In the genomic region with DNA sequence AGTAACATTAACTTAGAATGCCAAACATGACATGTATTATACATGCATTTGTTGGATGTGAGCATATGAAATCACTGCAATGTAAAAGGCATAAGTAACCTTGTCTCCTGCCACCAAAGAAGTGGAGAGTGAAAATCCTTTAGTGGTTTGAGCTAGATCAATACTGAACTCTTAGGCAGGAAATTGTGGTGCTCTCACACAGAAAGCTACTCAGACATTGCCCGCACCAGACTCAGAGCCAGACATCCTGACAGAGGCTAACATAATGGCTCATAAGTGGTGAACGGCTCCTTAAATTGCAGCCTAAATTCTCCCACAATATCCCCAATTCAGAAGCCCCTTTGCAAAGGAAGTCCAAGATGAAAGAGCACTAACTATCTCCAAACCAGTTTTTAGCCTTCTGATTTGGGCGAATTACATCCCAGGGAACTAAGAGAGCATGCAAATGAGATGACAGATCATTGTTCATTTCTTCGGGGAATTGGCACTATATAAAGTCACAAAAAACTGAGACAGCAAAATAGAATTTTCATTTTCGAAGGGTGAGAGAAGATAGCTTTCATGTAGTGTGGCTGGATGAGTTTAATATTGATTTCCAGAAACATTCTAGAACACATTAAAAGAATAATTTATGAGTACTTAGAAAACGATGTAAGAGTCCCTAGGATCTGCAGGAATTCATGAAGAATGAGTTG, we compare ENCODE assay signal across 12 cellular contexts.
DNase-seq lines count a peak whose midpoint lies in the region; ATAC-seq, FAIRE-seq and TF ChIP-seq lines count a peak whose summit lies in the region.
"Had no signal": no experiment of that assay in that cellular context is flagged by ENCODE, and none has a peak within 500 bp of the region (broad histone marks: within the 10 kb centered on the region; RNA-seq: fewer than 3 reads in every experiment).

No MANE protein-coding gene starts in this region.

- no peak overlapping the region for H3K27ac Mint-ChIP-seq in activated CD4-positive, alpha-beta memory T cell treated with anti-CD3 and anti-CD28 coated beads, Interleukin-2, amount 10 ng/mL, durations not matched to agents 7 days and 5 days
- no peak overlapping the region for H3K27ac Mint-ChIP-seq in stimulated activated naive CD8-positive, alpha-beta T cell treated with anti-CD3 and anti-CD28 coated beads, Interleukin-15, amount 100 ng/mL, for 72 hours

- no peaks in the 10 kb centered on the region for H3K9me3 ChIP-seq in kidney (ENCODE audit: control insufficient read depth in 1 of 2, low read length in 2 of 2)

- H3K9me3 Mint-ChIP-seq in activated CD4-positive, alpha-beta memory T cell treated with anti-CD3 and anti-CD28 coated beads, Interleukin-2, amount 10 ng/mL, durations not matched to agents 7 days and 5 days: no peaks in the 10 kb centered on the region
- no peaks in the 10 kb centered on the region for H3K9me3 Mint-ChIP-seq in stimulated activated naive CD8-positive, alpha-beta T cell treated with anti-CD3 and anti-CD28 coated beads, Interleukin-15, amount 100 ng/mL, for 72 hours

- no peak overlapping the region for H3K27ac ChIP-seq in kidney (ENCODE audit: low read depth in 2 of 2, low read length in 2 of 2)
- H3K27ac ChIP-seq: skin epidermis had no signal

- no peak for FAIRE-seq in kidney (lab: Jason Lieb, UNC)

- no peak overlapping the region for H3K9ac ChIP-seq in kidney (ENCODE audit: low read length in 2 of 2)

- no peaks in the 10 kb centered on the region for H3K36me3 Mint-ChIP-seq in activated CD4-positive, alpha-beta memory T cell treated with anti-CD3 and anti-CD28 coated beads, Interleukin-2, amount 10 ng/mL, durations not matched to agents 7 days and 5 days (ENCODE audit: low read depth)

- peak; percentile 80 for ATAC-seq in HG03196 (IDR thresholded peaks at IDR 0.05; ENCODE audit: unreplicated experiment)
- peak; percentile 99 for ATAC-seq in stimulated activated naive CD8-positive, alpha-beta T cell treated with anti-CD3 and anti-CD28 coated beads, Interleukin-15, amount 100 ng/mL, for 72 hours

- H3K4me1 Mint-ChIP-seq in activated CD4-positive, alpha-beta memory T cell treated with anti-CD3 and anti-CD28 coated beads, Interleukin-2, amount 10 ng/mL, durations not matched to agents 7 days and 5 days: peaks cover 19% of the 10 kb centered on the region
- peaks cover 18% of the 10 kb centered on the region for H3K4me1 Mint-ChIP-seq in stimulated activated naive CD8-positive, alpha-beta T cell treated with anti-CD3 and anti-CD28 coated beads, Interleukin-15, amount 100 ng/mL, for 72 hours

- H3K4me1 ChIP-seq in kidney (ENCODE audit: control insufficient read depth in 1 of 2, insufficient read depth in 1 of 2, low read depth in 1 of 2, low read length in 2 of 2): no peaks in the 10 kb centered on the region

- DNase-seq in activated naive CD4-positive, alpha-beta T cell treated with Interleukin-2 at 50 U/mL for 16 hours: peak; percentile 9
- no peak for DNase-seq in activated naive CD4-positive, alpha-beta T cell treated with anti-CD3 and anti-CD28 coated beads, Interleukin-2, amount 50 U/mL, for 16 hours
- DNase-seq in activated CD4-positive, alpha-beta memory T cell treated with anti-CD3 and anti-CD28 coated beads, Interleukin-2, amount 10 ng/mL, durations not matched to agents 7 days and 5 days: peak; percentile 37
- DNase-seq in stimulated activated naive CD8-positive, alpha-beta T cell treated with anti-CD3 and anti-CD28 coated beads, Interleukin-15, amount 100 ng/mL, for 72 hours: peak in 1 of 2 donors; percentile 37
- DNase-seq in kidney (no peak), kidney tubule cell (ENCODE audit: low spot score) (no peak), GM19238 (ENCODE audit: insufficient read length, low spot score) (no peak)
- DNase-seq: activated CD4-positive, CD25-positive, alpha-beta regulatory T cell; NCI-H345; SIG-M5 had no signal

- POLR2A ChIA-PET in activated CD4-positive, alpha-beta memory T cell treated with anti-CD3 and anti-CD28 coated beads, Interleukin-2, amount 10 ng/mL, durations not matched to agents 7 days and 5 days (lab: Charles Lee): interaction anchor here (0.7 to 0.9 kb wide), 2 partner anchors 16 kb away, joined by 3 read pairs; no protein-coding TSS in a partner anchor

- no peak overlapping the region for H3K4me3 Mint-ChIP-seq in activated CD4-positive, alpha-beta memory T cell treated with anti-CD3 and anti-CD28 coated beads, Interleukin-2, amount 10 ng/mL, durations not matched to agents 7 days and 5 days
- H3K4me3 Mint-ChIP-seq in stimulated activated naive CD8-positive, alpha-beta T cell treated with anti-CD3 and anti-CD28 coated beads, Interleukin-15, amount 100 ng/mL, for 72 hours: peak overlapping the region; percentile 24 to 45

- intact Hi-C loops in kidney (cut with DNase I): no loop called here

- peaks cover 48% of the 10 kb centered on the region for H3K27me3 Mint-ChIP-seq in activated CD4-positive, alpha-beta memory T cell treated with anti-CD3 and anti-CD28 coated beads, Interleukin-2, amount 10 ng/mL, durations not matched to agents 7 days and 5 days
- no peaks in the 10 kb centered on the region for H3K27me3 Mint-ChIP-seq in stimulated activated naive CD8-positive, alpha-beta T cell treated with anti-CD3 and anti-CD28 coated beads, Interleukin-15, amount 100 ng/mL, for 72 hours

- no peak overlapping the region for H3K4me3 ChIP-seq in kidney (ENCODE audit: low read length in 2 of 2)
- H3K4me3 ChIP-seq: skin epidermis had no signal

- TF ChIP-seq CTCF in kidney (IDR thresholded peaks at IDR 0.05; ENCODE audit: borderline replicate concordance, extremely low read depth, insufficient read depth): no peak

- H3K36me3 ChIP-seq in kidney (ENCODE audit: control insufficient read depth in 1 of 2, insufficient read depth in 2 of 2, low read length in 2 of 2): no peaks in the 10 kb centered on the region

- CTCF ChIA-PET in activated CD4-positive, alpha-beta memory T cell treated with anti-CD3 and anti-CD28 coated beads, Interleukin-2, amount 10 ng/mL, durations not matched to agents 7 days and 5 days (lab: Charles Lee): interaction anchor here (0.7 to 1.7 kb wide), 2 partner anchors 16 to 25 kb away, joined by 3 to 4 read pairs; no protein-coding TSS in a partner anchor

Comparison
In these comparisons a context has a peak if more than half of its experiments do, and no peak if none do; other contexts are left out.
1. DNase-seq: peak in activated naive CD4-positive, alpha-beta T cell treated with Interleukin-2 at 50 U/mL for 16 hours (single experiment) and activated CD4-positive, alpha-beta memory T cell treated with anti-CD3 and anti-CD28 coated beads, Interleukin-2, amount 10 ng/mL, durations not matched to agents 7 days and 5 days (single experiment); none in activated naive CD4-positive, alpha-beta T cell treated with anti-CD3 and anti-CD28 coated beads, Interleukin-2, amount 50 U/mL, for 16 hours (single experiment), kidney (single experiment), kidney tubule cell (single experiment) and GM19238 (single experiment).